Comparison of ENCODE assay signal across 8 cellular contexts in genomic region chr7:87152112-87152896, GRCh38. TPM values are rescaled to one million over a fixed set of nuclear protein-coding genes. Genes with fewer than 3 reads are reported as not detected.
A peak's percentile ranks its signal among the peaks of the same experiment; 100 is the strongest.
DNase-seq lines count a peak whose midpoint lies in the region; ATAC-seq and TF ChIP-seq lines count a peak whose summit lies in the region.

TSS of gene DMTF1 (plus strand) at chr7:87152453. CDS start at chr7:87164942, 12,489 bp downstream.

- H3K4me1 Mint-ChIP-seq in chondrocyte (ENCODE audit: low read depth) = peaks cover 44% of the 10 kb centered on the region

- peak; percentile 96 for TF ChIP-seq POLR2A in GM19193 (IDR thresholded peaks at IDR 0.05; ENCODE audit: extremely low read depth, insufficient read depth, insufficient read length)

- ATAC-seq in HG03439 (IDR thresholded peaks at IDR 0.05; ENCODE audit: unreplicated experiment) = peak; percentile 82

- H3K36me3 Mint-ChIP-seq in chondrocyte (ENCODE audit: low read depth) = no peaks in the 10 kb centered on the region

- H3K27me3 Mint-ChIP-seq in chondrocyte (ENCODE audit: low read depth) = no peaks in the 10 kb centered on the region

- no peak for TF ChIP-seq CTCF in chondrocyte (IDR thresholded peaks at IDR 0.05)
- no peak for TF ChIP-seq CTCF in kidney epithelial cell (IDR thresholded peaks at IDR 0.05; ENCODE audit: insufficient read depth, low read length, poor library complexity, severe bottlenecking)

- no peaks in the 10 kb centered on the region for H3K36me3 ChIP-seq in kidney epithelial cell (ENCODE audit: control insufficient read depth, insufficient read depth, low read length)

- DNase-seq in AML-193 (lab: John Stamatoyannopoulos, UW) (peak; percentile 78 to 89), NCI-H510A treated with DMSO at 0.1 percent for 48 hours (lab: John Stamatoyannopoulos, UW) (peak; percentile 80), chondrocyte (ENCODE audit: low spot score) (peak; percentile 97), kidney epithelial cell (ENCODE audit: low read depth) (peak; percentile 72)
- peak; percentile 77 to 82 for DNase-seq in activated CD4-positive, alpha-beta T cell treated with anti-CD3 and anti-CD28 coated beads for 24 hours (ENCODE audit: low read depth in 2 of 2)
- DNase-seq in stimulated activated CD4-positive, alpha-beta T cell treated with anti-CD3 and anti-CD28 coated beads, Interleukin-15, amount 100 ng/mL, for 48 hours (ENCODE audit: low read depth in 2 of 2) = peak; percentile 76 to 82

- H3K27me3 ChIP-seq in kidney epithelial cell (ENCODE audit: control insufficient read depth, insufficient read depth, low read length) = no peaks in the 10 kb centered on the region

- peak within 1 kb of the TSS; percentile 95 for H3K4me3 ChIP-seq in kidney epithelial cell (ENCODE audit: low read depth, low read length)

- no peaks in the 10 kb centered on the region for H3K9me3 Mint-ChIP-seq in chondrocyte (ENCODE audit: low read depth)

- H3K27ac Mint-ChIP-seq in chondrocyte (ENCODE audit: unreplicated experiment) = peak within 1 kb of the TSS; percentile 99

- peak within 1 kb of the TSS; percentile 83 for H3K4me3 Mint-ChIP-seq in chondrocyte (ENCODE audit: unreplicated experiment)

RNA-seq across cellular contexts. Expression of gene DMTF1, which starts in this region (rescaled TPM):
- total RNA-seq in chondrocyte (55.6 to 82.8 TPM (median 56.8 TPM) in 3 replicates), kidney epithelial cell (37.3 and 40.4 TPM in 2 replicates)

Comparison
In these comparisons a context has a peak if more than half of its experiments do, and no peak if none do; other contexts are left out.
1. Peak in every context shown above with its lines: DNase-seq, ATAC-seq and H3K4me3 ChIP-seq.